ENCODE assay signal across 8 cellular contexts in the genomic region with DNA sequence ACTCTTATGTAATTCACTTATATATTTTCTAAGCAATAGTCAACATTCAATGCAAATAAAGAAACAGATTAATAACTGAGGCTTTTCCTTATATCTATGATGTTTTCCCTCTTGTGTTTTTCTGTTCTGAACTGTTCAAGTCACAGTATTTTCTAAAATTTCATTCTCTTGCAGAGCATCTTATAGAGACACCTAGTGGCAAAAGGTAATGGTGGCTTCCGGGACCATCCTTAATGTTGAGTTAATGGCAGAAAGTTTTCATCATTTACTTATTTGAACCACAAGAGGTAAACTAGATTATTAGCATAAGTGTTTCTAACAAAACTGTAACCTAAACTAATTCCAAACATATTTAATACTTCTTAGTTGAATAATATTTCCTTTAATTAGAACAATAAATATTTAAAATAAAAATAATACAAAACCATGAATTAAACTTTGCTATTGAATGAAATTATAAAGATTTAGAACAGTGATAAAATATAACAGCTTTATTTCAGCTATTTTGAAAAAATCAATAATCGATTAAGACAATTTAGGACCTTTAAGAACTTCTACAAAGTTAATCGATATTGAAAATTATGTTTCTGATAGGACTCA. TPM values are rescaled to one million over a fixed set of nuclear protein-coding genes. Genes with fewer than 3 reads are reported as not detected.
DNase-seq lines count a peak whose midpoint lies in the region; ATAC-seq, FAIRE-seq and TF ChIP-seq lines count a peak whose summit lies in the region.

No MANE protein-coding gene starts in this region.

- TF ChIP-seq CTCF in activated CD8-positive, alpha-beta T cell treated with anti-CD3 and anti-CD28 coated beads for 36 hours (IDR thresholded peaks at IDR 0.05), result peak; percentile 54
- peak; percentile 73; the same call in 1 of the 2 replicates for TF ChIP-seq CTCF in Panc1 (IDR thresholded peaks at IDR 0.05)
- peak; percentile 50 for TF ChIP-seq CTCF in fibroblast of the aortic adventitia (IDR thresholded peaks at IDR 0.05; ENCODE audit: insufficient read depth, low read length)
- peak in 1 of 2 donors; percentile 43 for TF ChIP-seq CTCF in right atrium auricular region (IDR thresholded peaks at IDR 0.05)
- no peak for TF ChIP-seq CTCF in Calu3 (IDR thresholded peaks at IDR 0.05; ENCODE audit: unreplicated experiment)

- H3K36me3 ChIP-seq in Panc1 (ENCODE audit: control insufficient read depth, insufficient read depth, low read length) (no peaks in the 10 kb centered on the region), right atrium auricular region (no peaks in the 10 kb centered on the region)

- H3K27ac Mint-ChIP-seq in activated CD8-positive, alpha-beta T cell treated with anti-CD3 and anti-CD28 coated beads for 36 hours, result no peak overlapping the region
- H3K27ac Mint-ChIP-seq in activated CD8-positive, alpha-beta T cell treated with anti-CD3 and anti-CD28 coated beads, Interleukin-2, amount 10 ng/mL, durations not matched to agents 7 days and 5 days, result no peak overlapping the region
- H3K27ac Mint-ChIP-seq in Calu3 (ENCODE audit: unreplicated experiment), result no peak overlapping the region

- peak; percentile 19 for DNase-seq in activated CD8-positive, alpha-beta T cell treated with anti-CD3 and anti-CD28 coated beads for 36 hours
- no peak for DNase-seq in activated CD8-positive, alpha-beta T cell treated with anti-CD3 and anti-CD28 coated beads, Interleukin-2, amount 10 ng/mL, durations not matched to agents 7 days and 5 days
- DNase-seq in HK-2 (ENCODE audit: unreplicated experiment) (peak; percentile 7), Panc1 (ENCODE audit: low read depth, low spot score) (no peak), fibroblast of the aortic adventitia (ENCODE audit: low read depth) (peak; percentile 6), GM12892 (ENCODE audit: insufficient read length) (no peak), right atrium auricular region (ENCODE audit: low spot score) (no peak), Calu3 (no peak)

- peaks cover 3% of the 10 kb centered on the region for H3K36me3 Mint-ChIP-seq in activated CD8-positive, alpha-beta T cell treated with anti-CD3 and anti-CD28 coated beads for 36 hours (ENCODE audit: low read depth)
- H3K36me3 Mint-ChIP-seq in activated CD8-positive, alpha-beta T cell treated with anti-CD3 and anti-CD28 coated beads, Interleukin-2, amount 10 ng/mL, durations not matched to agents 7 days and 5 days (ENCODE audit: low read depth), result peaks cover 2% of the 10 kb centered on the region
- H3K36me3 Mint-ChIP-seq in Calu3 (ENCODE audit: insufficient read depth, unreplicated experiment), result no peaks in the 10 kb centered on the region

- intact Hi-C loops in activated CD8-positive, alpha-beta T cell treated with anti-CD3 and anti-CD28 coated beads for 36 hours (cut with micrococcal nuclease), result no loop called here
- intact Hi-C loops in Panc1 (cut with micrococcal nuclease; ENCODE audit: unreplicated experiment), result no loop called here
- intact Hi-C loops in Calu3 (cut with micrococcal nuclease; ENCODE audit: unreplicated experiment), result no loop called here

- no peak for ATAC-seq in activated CD8-positive, alpha-beta T cell treated with anti-CD3 and anti-CD28 coated beads for 36 hours
- no peak for ATAC-seq in activated CD8-positive, alpha-beta T cell treated with anti-CD3 and anti-CD28 coated beads, Interleukin-2, amount 10 ng/mL, durations not matched to agents 7 days and 5 days
- ATAC-seq in Panc1, result no peak

- in situ Hi-C loops in Panc1 (cut with HindIII; ENCODE audit: low pct_unique_long_range_greater_than_20kb, low sequenced_read_pairs), result no loop called here

- no peak for TF ChIP-seq POLR2A in GM12892 (IDR thresholded peaks at IDR 0.05; ENCODE audit: low read depth, low read length)

- H3K4me1 ChIP-seq in Panc1 (ENCODE audit: control insufficient read depth, insufficient read depth, low read length) (no peaks in the 10 kb centered on the region), right atrium auricular region (peaks cover 0 to 28% of the 10 kb centered on the region in 2 donors)

- BruUV-seq in Panc1 (replicated peaks; lab: Mats Ljungman, UMichigan) (no TSS peak), Calu3 (replicated peaks; lab: Mats Ljungman, UMichigan) (no TSS peak)

- no peak overlapping the region for H3K4me3 ChIP-seq in Panc1 (ENCODE audit: low read depth in 2 of 2, low read length in 2 of 2)
- no peak overlapping the region for H3K4me3 ChIP-seq in fibroblast of the aortic adventitia (ENCODE audit: low read depth, low read length)
- H3K4me3 ChIP-seq in right atrium auricular region, result no peak overlapping the region

- H3K27me3 ChIP-seq in Panc1 (ENCODE audit: control insufficient read depth, insufficient read depth, low read length), result no peaks in the 10 kb centered on the region
- peaks cover 7 to 20% of the 10 kb centered on the region in 2 donors for H3K27me3 ChIP-seq in right atrium auricular region

- H3K9me3 Mint-ChIP-seq in activated CD8-positive, alpha-beta T cell treated with anti-CD3 and anti-CD28 coated beads for 36 hours, result no peaks in the 10 kb centered on the region
- H3K9me3 Mint-ChIP-seq in activated CD8-positive, alpha-beta T cell treated with anti-CD3 and anti-CD28 coated beads, Interleukin-2, amount 10 ng/mL, durations not matched to agents 7 days and 5 days (ENCODE audit: insufficient read depth), result no peaks in the 10 kb centered on the region
- H3K9me3 Mint-ChIP-seq in Calu3 (ENCODE audit: low read depth, unreplicated experiment), result peaks cover 2% of the 10 kb centered on the region

- peaks cover 10% of the 10 kb centered on the region for H3K4me1 Mint-ChIP-seq in activated CD8-positive, alpha-beta T cell treated with anti-CD3 and anti-CD28 coated beads for 36 hours (ENCODE audit: low read depth)
- H3K4me1 Mint-ChIP-seq in activated CD8-positive, alpha-beta T cell treated with anti-CD3 and anti-CD28 coated beads, Interleukin-2, amount 10 ng/mL, durations not matched to agents 7 days and 5 days (ENCODE audit: low read depth), result peaks cover 9% of the 10 kb centered on the region
- no peaks in the 10 kb centered on the region for H3K4me1 Mint-ChIP-seq in Calu3 (ENCODE audit: low read depth, unreplicated experiment)

- H3K4me3 Mint-ChIP-seq in activated CD8-positive, alpha-beta T cell treated with anti-CD3 and anti-CD28 coated beads for 36 hours, result no peak overlapping the region
- no peak overlapping the region for H3K4me3 Mint-ChIP-seq in activated CD8-positive, alpha-beta T cell treated with anti-CD3 and anti-CD28 coated beads, Interleukin-2, amount 10 ng/mL, durations not matched to agents 7 days and 5 days
- no peak overlapping the region for H3K4me3 Mint-ChIP-seq in Calu3 (ENCODE audit: low read depth, unreplicated experiment)

- FAIRE-seq in GM12892 (lab: Jason Lieb, UNC), result no peak

- CTCF ChIA-PET in activated CD8-positive, alpha-beta T cell treated with anti-CD3 and anti-CD28 coated beads for 36 hours (lab: Charles Lee), result no interaction called here
- CTCF ChIA-PET in activated CD8-positive, alpha-beta T cell treated with anti-CD3 and anti-CD28 coated beads, Interleukin-2, amount 10 ng/mL, durations not matched to agents 7 days and 5 days (lab: Charles Lee), result no interaction called here
- CTCF ChIA-PET in Panc1 (lab: Charles Lee), result interaction anchor here (0.7 kb wide), 1 partner anchor 113 kb away, joined by 3 read pairs; no protein-coding TSS in a partner anchor
- CTCF ChIA-PET in Calu3 (lab: Charles Lee), result no interaction called here

- H3K27me3 Mint-ChIP-seq in activated CD8-positive, alpha-beta T cell treated with anti-CD3 and anti-CD28 coated beads for 36 hours, result peaks cover 33% of the 10 kb centered on the region
- peaks cover 29% of the 10 kb centered on the region for H3K27me3 Mint-ChIP-seq in activated CD8-positive, alpha-beta T cell treated with anti-CD3 and anti-CD28 coated beads, Interleukin-2, amount 10 ng/mL, durations not matched to agents 7 days and 5 days (ENCODE audit: low read depth)
- no peaks in the 10 kb centered on the region for H3K27me3 Mint-ChIP-seq in Calu3 (ENCODE audit: unreplicated experiment)

- H3K27ac ChIP-seq in Panc1 (ENCODE audit: low read length), result no peak overlapping the region
- no peak overlapping the region for H3K27ac ChIP-seq in right atrium auricular region

- POLR2A ChIA-PET in activated CD8-positive, alpha-beta T cell treated with anti-CD3 and anti-CD28 coated beads for 36 hours (lab: Charles Lee), result no interaction called here
- POLR2A ChIA-PET in activated CD8-positive, alpha-beta T cell treated with anti-CD3 and anti-CD28 coated beads, Interleukin-2, amount 10 ng/mL, durations not matched to agents 7 days and 5 days (lab: Charles Lee), result no interaction called here
- POLR2A ChIA-PET in Panc1 (lab: Charles Lee), result no interaction called here

- H3K9me3 ChIP-seq in Panc1 (ENCODE audit: control insufficient read depth, insufficient read depth, low read depth, low read length) (no peaks in the 10 kb centered on the region), right atrium auricular region (no peaks in the 10 kb centered on the region)

RNA-seq across cellular contexts. Expression of a gene that starts 1.7 kb away (rescaled TPM):
- not detected for total RNA-seq in activated CD8-positive, alpha-beta T cell treated with anti-CD3 and anti-CD28 coated beads for 36 hours
- not detected for total RNA-seq in activated CD8-positive, alpha-beta T cell treated with anti-CD3 and anti-CD28 coated beads, Interleukin-2, amount 10 ng/mL, durations not matched to agents 7 days and 5 days
- total RNA-seq in Panc1 (2021; ENCODE audit: unreplicated experiment) (0.08 TPM), fibroblast of the aortic adventitia (ENCODE audit: low replicate concordance) (under 0.01 and 0.09 TPM in 2 replicates), right atrium auricular region (under 1 TPM; 0.04 to 0.07 TPM), Calu3 (2022) (not detected in 2 replicates)
- polyA plus RNA-seq in Panc1 (2012; ENCODE audit: insufficient read length), result 0.11 TPM
- polyA plus RNA-seq in GM12892 (2012; ENCODE audit: missing spikeins), result 0.02 TPM

Comparison
In these comparisons a context has a peak if more than half of its experiments do, and no peak if none do; other contexts are left out.
1. DNase-seq: peak in activated CD8-positive, alpha-beta T cell treated with anti-CD3 and anti-CD28 coated beads for 36 hours (single experiment), HK-2 (single experiment) and fibroblast of the aortic adventitia (single experiment); none in activated CD8-positive, alpha-beta T cell treated with anti-CD3 and anti-CD28 coated beads, Interleukin-2, amount 10 ng/mL, durations not matched to agents 7 days and 5 days (single experiment), Panc1 (single experiment), GM12892 (single experiment), right atrium auricular region (single experiment) and Calu3 (single experiment).